36 cellular contexts compared by ENCODE assay signal in genomic region chr17:71592431-71592830, GRCh38.
DNase-seq lines count a peak whose midpoint lies in the region; ATAC-seq, FAIRE-seq and TF ChIP-seq lines count a peak whose summit lies in the region.
"Had no signal": no experiment of that assay in that cellular context is flagged by ENCODE, and none has a peak within 500 bp of the region (broad histone marks: within the 10 kb centered on the region; RNA-seq: fewer than 3 reads in every experiment).

No MANE protein-coding gene starts in this region.

- no peaks in the 10 kb centered on the region for H3K27me3 ChIP-seq in adipocyte (replicated peaks; ENCODE audit: control insufficient read depth, insufficient read depth, low read length)
- H3K27me3 ChIP-seq in keratinocyte (ENCODE audit: control insufficient read depth, extremely low read depth, insufficient read depth, low read length) = no peaks in the 10 kb centered on the region
- no peaks in the 10 kb centered on the region for H3K27me3 ChIP-seq in neural cell (ENCODE audit: insufficient read depth, low read depth, low read length)
- H3K27me3 ChIP-seq: BE2C; BLaER1; BLaER1 treated with 17β-estradiol and CSF1 and Interleukin-3, amounts not matched to agents 10 nM and 100 nM had no signal

- H3K9ac ChIP-seq in adipocyte (ENCODE audit: low read length) (peak overlapping the region; percentile 43), keratinocyte (ENCODE audit: control insufficient read depth, extremely low read depth, insufficient read depth, low read length) (no peak overlapping the region), neural cell (ENCODE audit: low read length) (no peak overlapping the region)
- H3K9ac ChIP-seq: BLaER1; BLaER1 treated with 17β-estradiol and CSF1 and Interleukin-3, amounts not matched to agents 10 nM and 100 nM had no signal

- TF ChIP-seq CTCF in A549 (IDR thresholded peaks at IDR 0.05) = no peak
- no peak for TF ChIP-seq CTCF in keratinocyte (optimal IDR thresholded peaks at IDR 0.05 in 1 of 3, IDR thresholded peaks at IDR 0.05 in 1 of 3, conservative IDR thresholded peaks at IDR 0.05 in 1 of 3; ENCODE audit: extremely low read depth in 1 of 3, insufficient read depth in 2 of 3, low read length in 3 of 3)
- no peak for TF ChIP-seq CTCF in neural cell (IDR thresholded peaks at IDR 0.05; ENCODE audit: poor library complexity, severe bottlenecking)

- ATAC-seq in A549 (no peak), GM21360 (IDR thresholded peaks at IDR 0.05; ENCODE audit: unreplicated experiment) (no peak), Right ventricle myocardium superior (ENCODE audit: poor library complexity) (no peak)
- ATAC-seq: CD8-positive, alpha-beta T cell had no signal

- POLR2A ChIA-PET in A549 (lab: Yijun Ruan, JAX) = interaction anchor here (0.5 kb wide), 1 partner anchor 344 kb away, joined by 3 read pairs; no protein-coding TSS in a partner anchor

- H4K20me1 ChIP-seq in keratinocyte (ENCODE audit: control insufficient read depth, extremely low read depth, insufficient read depth, low read length) (no peaks in the 10 kb centered on the region), neural cell (ENCODE audit: insufficient read depth) (no peaks in the 10 kb centered on the region)
- H4K20me1 ChIP-seq: BLaER1; BLaER1 treated with 17β-estradiol and CSF1 and Interleukin-3, amounts not matched to agents 10 nM and 100 nM had no signal

- H3K36me3 Mint-ChIP-seq in activated T-helper 2 cell treated with anti-CD3 and anti-CD28 coated beads, Interferon-gamma antibody, Interleukin-2, Interleukin-4, amounts not matched to agents 10 μg/mL and 5 μg/mL and 100 μg/mL, durations not matched to agents 14 hours and 24 hours and 36 hours (ENCODE audit: low read depth) = no peaks in the 10 kb centered on the region
- H3K36me3 Mint-ChIP-seq: CD14-positive monocyte; CD4-positive, alpha-beta memory T cell; CD4-positive, CD25-positive, alpha-beta regulatory T cell; CD8-positive, alpha-beta memory T cell; CD8-positive, alpha-beta T cell had no signal

- dilution Hi-C loops in keratinocyte (cut with MboI; ENCODE audit: extremely low pct_ligation_motif_present, low sequenced_read_pairs) = no loop called here

- H3K9me3 ChIP-seq in A549 = no peaks in the 10 kb centered on the region
- H3K9me3 ChIP-seq in adipocyte (ENCODE audit: control insufficient read depth, low read length) = no peaks in the 10 kb centered on the region
- H3K9me3 ChIP-seq in keratinocyte (ENCODE audit: control insufficient read depth, low read depth, low read length) = no peaks in the 10 kb centered on the region
- no peaks in the 10 kb centered on the region for H3K9me3 ChIP-seq in neural cell (ENCODE audit: low read length)
- H3K9me3 ChIP-seq: BE2C; BLaER1; BLaER1 treated with 17β-estradiol and CSF1 and Interleukin-3, amounts not matched to agents 10 nM and 100 nM; Caco-2 had no signal

- FAIRE-seq in A549 (lab: Jason Lieb, UNC) (peak; percentile 59), keratinocyte (lab: Jason Lieb, UNC) (peak; percentile 34)
- FAIRE-seq: A204.1, D721Med had no signal

- H3K4me1 ChIP-seq in A549 = no peaks in the 10 kb centered on the region
- H3K4me1 ChIP-seq in adipocyte (ENCODE audit: control insufficient read depth, insufficient read depth, low read length) = no peaks in the 10 kb centered on the region
- H3K4me1 ChIP-seq in keratinocyte (ENCODE audit: control insufficient read depth, extremely low read depth, insufficient read depth, low read length) = no peaks in the 10 kb centered on the region
- H3K4me1 ChIP-seq: BE2C; BLaER1; BLaER1 treated with 17β-estradiol and CSF1 and Interleukin-3, amounts not matched to agents 10 nM and 100 nM; Caco-2 had no signal

- H3K9me1 ChIP-seq in keratinocyte (ENCODE audit: control insufficient read depth, extremely low read depth, insufficient read depth, low read length) = no peaks in the 10 kb centered on the region

- TF ChIP-seq RAD21 in A549 (conservative IDR thresholded peaks at IDR 0.05 in 1 of 2, IDR thresholded peaks at IDR 0.05 in 1 of 2) (no peak), neural cell (conservative IDR thresholded peaks at IDR 0.05) (no peak)

- H3K4me1 Mint-ChIP-seq in activated T-helper 2 cell treated with anti-CD3 and anti-CD28 coated beads, Interferon-gamma antibody, Interleukin-2, Interleukin-4, amounts not matched to agents 10 μg/mL and 5 μg/mL and 100 μg/mL, durations not matched to agents 14 hours and 24 hours and 36 hours (ENCODE audit: low read depth) = no peaks in the 10 kb centered on the region
- H3K4me1 Mint-ChIP-seq: B cell; CD14-positive monocyte; CD4-positive, alpha-beta memory T cell; CD4-positive, CD25-positive, alpha-beta regulatory T cell; CD8-positive, alpha-beta memory T cell had no signal

- no peak for TF ChIP-seq EP300 in A549 (IDR thresholded peaks at IDR 0.05)
- peak; percentile 98 for TF ChIP-seq EP300 in neural cell (conservative IDR thresholded peaks at IDR 0.05; ENCODE audit: poor library complexity, severe bottlenecking)

- DNase-seq in A549 (ENCODE audit: low read depth in 1 of 2, low spot score in 1 of 2) (no peak), adipocyte (ENCODE audit: low read depth) (no peak), keratinocyte (ENCODE audit: low read depth, low spot score) (no peak), caudate nucleus (lab: John Stamatoyannopoulos, UW) (no peak), Right ventricle myocardium superior (no peak)
- DNase-seq in activated T-helper 2 cell treated with anti-CD3 and anti-CD28 coated beads, Interferon-gamma antibody, Interleukin-2, Interleukin-4, amounts not matched to agents 10 μg/mL and 5 μg/mL and 100 μg/mL, durations not matched to agents 14 hours and 24 hours and 36 hours (ENCODE audit: low spot score) = no peak
- DNase-seq: 8988T; ACHN; AML-193; BE2C; C1 segment of cervical spinal cord; Caco-2; Calu3; CD4-positive, alpha-beta memory T cell; CD4-positive, alpha-beta T cell; CD4-positive, CD25-positive, alpha-beta regulatory T cell; CD8-positive, alpha-beta memory T cell; CD8-positive, alpha-beta T cell; COR-L47; DMS 273 treated with DMSO at 0.1 percent for 48 hours; DMS153; DMS53; DMS79; DMS79 treated with DMSO at 0.1 percent for 48 hours; DND-41; EL had no signal

- no peak overlapping the region for H3K27ac Mint-ChIP-seq in activated T-helper 2 cell treated with anti-CD3 and anti-CD28 coated beads, Interferon-gamma antibody, Interleukin-2, Interleukin-4, amounts not matched to agents 10 μg/mL and 5 μg/mL and 100 μg/mL, durations not matched to agents 14 hours and 24 hours and 36 hours
- H3K27ac Mint-ChIP-seq: B cell; CD14-positive monocyte; CD4-positive, alpha-beta memory T cell; CD4-positive, alpha-beta T cell; CD8-positive, alpha-beta memory T cell; CD8-positive, alpha-beta T cell had no signal

- no peaks in the 10 kb centered on the region for H3F3A ChIP-seq in neural cell (ENCODE audit: insufficient read depth, low read length, poor library complexity, severe bottlenecking)

- H3K79me2 ChIP-seq in keratinocyte (ENCODE audit: control insufficient read depth, insufficient read depth, low read length) (no peaks in the 10 kb centered on the region), neural cell (replicated peaks; ENCODE audit: insufficient read depth, low read length) (no peaks in the 10 kb centered on the region)

- H3K4me2 ChIP-seq in A549 (no peak overlapping the region), keratinocyte (ENCODE audit: control insufficient read depth, extremely low read depth, insufficient read depth, low read depth, low read length) (no peak overlapping the region), neural cell (ENCODE audit: low read length) (no peak overlapping the region)
- H3K4me2 ChIP-seq: BLaER1; BLaER1 treated with 17β-estradiol and CSF1 and Interleukin-3, amounts not matched to agents 10 nM and 100 nM had no signal

- CTCF ChIA-PET in A549 (lab: Yijun Ruan, JAX) = interaction anchor here (0.6 to 2.1 kb wide), 3 partner anchors 13 to 52 kb away, joined by 3 to 6 read pairs (median 3); no protein-coding TSS in a partner anchor

- intact Hi-C loops in activated T-helper 2 cell treated with anti-CD3 and anti-CD28 coated beads, Interferon-gamma antibody, Interleukin-2, Interleukin-4, amounts not matched to agents 10 μg/mL and 5 μg/mL and 100 μg/mL, durations not matched to agents 14 hours and 24 hours and 36 hours (cut with micrococcal nuclease) = no loop called here
- intact Hi-C loops in Right ventricle myocardium superior (cut with DNase I) = no loop called here

- no peak for TF ChIP-seq POLR2A in A549 (IDR thresholded peaks at IDR 0.05; ENCODE audit: low read length)

- no peaks in the 10 kb centered on the region for H3K9me2 ChIP-seq in neural cell (ENCODE audit: insufficient read depth, low read length)

- no peak overlapping the region for H3K27ac ChIP-seq in A549
- no peak overlapping the region for H3K27ac ChIP-seq in keratinocyte (ENCODE audit: control insufficient read depth, insufficient read depth, low read length)
- peak overlapping the region; percentile 12 for H3K27ac ChIP-seq in neural cell (ENCODE audit: low read length)
- no peak overlapping the region for H3K27ac ChIP-seq in caudate nucleus (ENCODE audit: low read depth, low read length)
- H3K27ac ChIP-seq: 22Rv1; BLaER1; BLaER1 treated with 17β-estradiol and CSF1 and Interleukin-3, amounts not matched to agents 10 nM and 100 nM; C4-2B had no signal

- H2AFZ ChIP-seq in keratinocyte (ENCODE audit: control insufficient read depth, low read length) = no peak overlapping the region
- no peak overlapping the region for H2AFZ ChIP-seq in neural cell (ENCODE audit: low read depth, low read length)

- no peak overlapping the region for H3K4me3 ChIP-seq in A549
- no peak overlapping the region for H3K4me3 ChIP-seq in adipocyte (ENCODE audit: low read length)
- no peak overlapping the region for H3K4me3 ChIP-seq in keratinocyte (ENCODE audit: control insufficient read depth in 2 of 3, extremely low read depth in 1 of 3, insufficient read depth in 2 of 3, low read depth in 1 of 3, low read length in 3 of 3)
- H3K4me3 ChIP-seq in neural cell (ENCODE audit: low read length) = no peak overlapping the region
- H3K4me3 ChIP-seq: BLaER1; BLaER1 treated with 17β-estradiol and CSF1 and Interleukin-3, amounts not matched to agents 10 nM and 100 nM had no signal

- no peaks in the 10 kb centered on the region for H3K36me3 ChIP-seq in adipocyte (ENCODE audit: control insufficient read depth, insufficient read depth, low read length, severe bottlenecking)
- no peaks in the 10 kb centered on the region for H3K36me3 ChIP-seq in keratinocyte (ENCODE audit: control insufficient read depth in 2 of 2, extremely low read depth in 1 of 2, insufficient read depth in 2 of 2, low read length in 2 of 2)
- no peaks in the 10 kb centered on the region for H3K36me3 ChIP-seq in neural cell (ENCODE audit: insufficient read depth, low read length)
- H3K36me3 ChIP-seq: BE2C; BLaER1; BLaER1 treated with 17β-estradiol and CSF1 and Interleukin-3, amounts not matched to agents 10 nM and 100 nM had no signal

- H3K9me3 Mint-ChIP-seq in activated T-helper 2 cell treated with anti-CD3 and anti-CD28 coated beads, Interferon-gamma antibody, Interleukin-2, Interleukin-4, amounts not matched to agents 10 μg/mL and 5 μg/mL and 100 μg/mL, durations not matched to agents 14 hours and 24 hours and 36 hours = peaks cover 26% of the 10 kb centered on the region
- H3K9me3 Mint-ChIP-seq: CD4-positive, alpha-beta T cell had no signal

- no peak overlapping the region for H3K4me3 Mint-ChIP-seq in activated T-helper 2 cell treated with anti-CD3 and anti-CD28 coated beads, Interferon-gamma antibody, Interleukin-2, Interleukin-4, amounts not matched to agents 10 μg/mL and 5 μg/mL and 100 μg/mL, durations not matched to agents 14 hours and 24 hours and 36 hours (ENCODE audit: low read depth)
- H3K4me3 Mint-ChIP-seq: B cell; CD14-positive monocyte; CD4-positive, alpha-beta memory T cell; CD4-positive, alpha-beta T cell; CD4-positive, CD25-positive, alpha-beta regulatory T cell; CD8-positive, alpha-beta memory T cell; CD8-positive, alpha-beta T cell had no signal

- no peaks in the 10 kb centered on the region for H3K27me3 Mint-ChIP-seq in activated T-helper 2 cell treated with anti-CD3 and anti-CD28 coated beads, Interferon-gamma antibody, Interleukin-2, Interleukin-4, amounts not matched to agents 10 μg/mL and 5 μg/mL and 100 μg/mL, durations not matched to agents 14 hours and 24 hours and 36 hours (ENCODE audit: low read depth)
- H3K27me3 Mint-ChIP-seq: B cell; CD4-positive, alpha-beta memory T cell; CD4-positive, alpha-beta T cell; CD4-positive, CD25-positive, alpha-beta regulatory T cell; CD8-positive, alpha-beta memory T cell had no signal
